ENCODE assay signal across 1 cellular context in genomic region chr20:38723069-38723981, GRCh38.
A peak's percentile ranks its signal among the peaks of the same experiment; 100 is the strongest.
TF ChIP-seq lines count a peak whose summit lies in the region.

No MANE protein-coding gene starts in this region.

TF ChIP-seq in H1, 55 proteins besides CTCF, POLR2A, EP300 and RAD21:
- TF ChIP-seq, protein P1, sequence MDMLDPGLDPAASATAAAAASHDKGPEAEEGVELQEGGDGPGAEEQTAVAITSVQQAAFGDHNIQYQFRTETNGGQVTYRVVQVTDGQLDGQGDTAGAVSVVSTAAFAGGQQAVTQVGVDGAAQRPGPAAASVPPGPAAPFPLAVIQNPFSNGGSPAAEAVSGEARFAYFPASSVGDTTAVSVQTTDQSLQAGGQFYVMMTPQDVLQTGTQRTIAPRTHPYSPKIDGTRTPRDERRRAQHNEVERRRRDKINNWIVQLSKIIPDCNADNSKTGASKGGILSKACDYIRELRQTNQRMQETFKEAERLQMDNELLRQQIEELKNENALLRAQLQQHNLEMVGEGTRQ (IDR thresholded peaks at IDR 0.05; ENCODE audit: low read length): no peak
- TF ChIP-seq SIRT6 (IDR thresholded peaks at IDR 0.05; ENCODE audit: low read length) (no peak), EZH2 (IDR thresholded peaks at IDR 0.05; ENCODE audit: low read depth, low read length, severe bottlenecking) (peak; percentile 99), MAFK (IDR thresholded peaks at IDR 0.05; ENCODE audit: low read depth, low read length) (no peak), RXRA (IDR thresholded peaks at IDR 0.05; ENCODE audit: insufficient read depth, low read depth, low read length) (no peak), NANOG (IDR thresholded peaks at IDR 0.05; ENCODE audit: insufficient read depth, low read depth, low read length, poor library complexity, severe bottlenecking) (no peak), CEBPB (IDR thresholded peaks at IDR 0.05; ENCODE audit: low read depth, low read length) (no peak), GTF2F1 (IDR thresholded peaks at IDR 0.05; ENCODE audit: borderline replicate concordance, low read depth, low read length) (no peak), RNF2 (IDR thresholded peaks at IDR 0.05; ENCODE audit: borderline replicate concordance, low read depth, low read length, missing control alignments, poor library complexity, severe bottlenecking) (peak; percentile 92), POU5F1 (IDR thresholded peaks at IDR 0.05; ENCODE audit: low read depth, low read length) (no peak), CBX8 (IDR thresholded peaks at IDR 0.05; ENCODE audit: borderline replicate concordance, low read depth, low read length) (no peak), BACH1 (IDR thresholded peaks at IDR 0.05; ENCODE audit: low read length) (no peak), HDAC2 (IDR thresholded peaks at IDR 0.05; ENCODE audit: borderline replicate concordance in 1 of 2, low read depth in 2 of 2, low read length in 2 of 2) (no peak), NRF1 (IDR thresholded peaks at IDR 0.05; ENCODE audit: low read depth, low read length) (no peak), E2F6 (IDR thresholded peaks at IDR 0.05) (no peak), TAF7 (optimal IDR thresholded peaks at IDR 0.05; ENCODE audit: borderline replicate concordance, low read depth, low read length) (no peak), SUZ12 (IDR thresholded peaks at IDR 0.05; ENCODE audit: low read length) (peak; percentile 99), KDM4A (IDR thresholded peaks at IDR 0.05; ENCODE audit: low read depth, low read length, severe bottlenecking) (peak; percentile 19), JUN (IDR thresholded peaks at IDR 0.05; ENCODE audit: low read depth, low read length) (no peak), SP1 (IDR thresholded peaks at IDR 0.05; ENCODE audit: low read depth, low read length) (no peak), RBBP5 (IDR thresholded peaks at IDR 0.05; ENCODE audit: borderline replicate concordance, low read depth, low read length) (peak; percentile 87), TBP (IDR thresholded peaks at IDR 0.05; ENCODE audit: low read depth, low read length) (no peak), SIX5 (IDR thresholded peaks at IDR 0.05; ENCODE audit: low read depth, low read length) (no peak), BRCA1 (IDR thresholded peaks at IDR 0.05; ENCODE audit: low read depth, low read length) (no peak)
- TF ChIP-seq, protein P2, sequence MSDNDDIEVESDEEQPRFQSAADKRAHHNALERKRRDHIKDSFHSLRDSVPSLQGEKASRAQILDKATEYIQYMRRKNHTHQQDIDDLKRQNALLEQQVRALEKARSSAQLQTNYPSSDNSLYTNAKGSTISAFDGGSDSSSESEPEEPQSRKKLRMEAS (IDR thresholded peaks at IDR 0.05): no peak
- TF ChIP-seq, protein P3, sequence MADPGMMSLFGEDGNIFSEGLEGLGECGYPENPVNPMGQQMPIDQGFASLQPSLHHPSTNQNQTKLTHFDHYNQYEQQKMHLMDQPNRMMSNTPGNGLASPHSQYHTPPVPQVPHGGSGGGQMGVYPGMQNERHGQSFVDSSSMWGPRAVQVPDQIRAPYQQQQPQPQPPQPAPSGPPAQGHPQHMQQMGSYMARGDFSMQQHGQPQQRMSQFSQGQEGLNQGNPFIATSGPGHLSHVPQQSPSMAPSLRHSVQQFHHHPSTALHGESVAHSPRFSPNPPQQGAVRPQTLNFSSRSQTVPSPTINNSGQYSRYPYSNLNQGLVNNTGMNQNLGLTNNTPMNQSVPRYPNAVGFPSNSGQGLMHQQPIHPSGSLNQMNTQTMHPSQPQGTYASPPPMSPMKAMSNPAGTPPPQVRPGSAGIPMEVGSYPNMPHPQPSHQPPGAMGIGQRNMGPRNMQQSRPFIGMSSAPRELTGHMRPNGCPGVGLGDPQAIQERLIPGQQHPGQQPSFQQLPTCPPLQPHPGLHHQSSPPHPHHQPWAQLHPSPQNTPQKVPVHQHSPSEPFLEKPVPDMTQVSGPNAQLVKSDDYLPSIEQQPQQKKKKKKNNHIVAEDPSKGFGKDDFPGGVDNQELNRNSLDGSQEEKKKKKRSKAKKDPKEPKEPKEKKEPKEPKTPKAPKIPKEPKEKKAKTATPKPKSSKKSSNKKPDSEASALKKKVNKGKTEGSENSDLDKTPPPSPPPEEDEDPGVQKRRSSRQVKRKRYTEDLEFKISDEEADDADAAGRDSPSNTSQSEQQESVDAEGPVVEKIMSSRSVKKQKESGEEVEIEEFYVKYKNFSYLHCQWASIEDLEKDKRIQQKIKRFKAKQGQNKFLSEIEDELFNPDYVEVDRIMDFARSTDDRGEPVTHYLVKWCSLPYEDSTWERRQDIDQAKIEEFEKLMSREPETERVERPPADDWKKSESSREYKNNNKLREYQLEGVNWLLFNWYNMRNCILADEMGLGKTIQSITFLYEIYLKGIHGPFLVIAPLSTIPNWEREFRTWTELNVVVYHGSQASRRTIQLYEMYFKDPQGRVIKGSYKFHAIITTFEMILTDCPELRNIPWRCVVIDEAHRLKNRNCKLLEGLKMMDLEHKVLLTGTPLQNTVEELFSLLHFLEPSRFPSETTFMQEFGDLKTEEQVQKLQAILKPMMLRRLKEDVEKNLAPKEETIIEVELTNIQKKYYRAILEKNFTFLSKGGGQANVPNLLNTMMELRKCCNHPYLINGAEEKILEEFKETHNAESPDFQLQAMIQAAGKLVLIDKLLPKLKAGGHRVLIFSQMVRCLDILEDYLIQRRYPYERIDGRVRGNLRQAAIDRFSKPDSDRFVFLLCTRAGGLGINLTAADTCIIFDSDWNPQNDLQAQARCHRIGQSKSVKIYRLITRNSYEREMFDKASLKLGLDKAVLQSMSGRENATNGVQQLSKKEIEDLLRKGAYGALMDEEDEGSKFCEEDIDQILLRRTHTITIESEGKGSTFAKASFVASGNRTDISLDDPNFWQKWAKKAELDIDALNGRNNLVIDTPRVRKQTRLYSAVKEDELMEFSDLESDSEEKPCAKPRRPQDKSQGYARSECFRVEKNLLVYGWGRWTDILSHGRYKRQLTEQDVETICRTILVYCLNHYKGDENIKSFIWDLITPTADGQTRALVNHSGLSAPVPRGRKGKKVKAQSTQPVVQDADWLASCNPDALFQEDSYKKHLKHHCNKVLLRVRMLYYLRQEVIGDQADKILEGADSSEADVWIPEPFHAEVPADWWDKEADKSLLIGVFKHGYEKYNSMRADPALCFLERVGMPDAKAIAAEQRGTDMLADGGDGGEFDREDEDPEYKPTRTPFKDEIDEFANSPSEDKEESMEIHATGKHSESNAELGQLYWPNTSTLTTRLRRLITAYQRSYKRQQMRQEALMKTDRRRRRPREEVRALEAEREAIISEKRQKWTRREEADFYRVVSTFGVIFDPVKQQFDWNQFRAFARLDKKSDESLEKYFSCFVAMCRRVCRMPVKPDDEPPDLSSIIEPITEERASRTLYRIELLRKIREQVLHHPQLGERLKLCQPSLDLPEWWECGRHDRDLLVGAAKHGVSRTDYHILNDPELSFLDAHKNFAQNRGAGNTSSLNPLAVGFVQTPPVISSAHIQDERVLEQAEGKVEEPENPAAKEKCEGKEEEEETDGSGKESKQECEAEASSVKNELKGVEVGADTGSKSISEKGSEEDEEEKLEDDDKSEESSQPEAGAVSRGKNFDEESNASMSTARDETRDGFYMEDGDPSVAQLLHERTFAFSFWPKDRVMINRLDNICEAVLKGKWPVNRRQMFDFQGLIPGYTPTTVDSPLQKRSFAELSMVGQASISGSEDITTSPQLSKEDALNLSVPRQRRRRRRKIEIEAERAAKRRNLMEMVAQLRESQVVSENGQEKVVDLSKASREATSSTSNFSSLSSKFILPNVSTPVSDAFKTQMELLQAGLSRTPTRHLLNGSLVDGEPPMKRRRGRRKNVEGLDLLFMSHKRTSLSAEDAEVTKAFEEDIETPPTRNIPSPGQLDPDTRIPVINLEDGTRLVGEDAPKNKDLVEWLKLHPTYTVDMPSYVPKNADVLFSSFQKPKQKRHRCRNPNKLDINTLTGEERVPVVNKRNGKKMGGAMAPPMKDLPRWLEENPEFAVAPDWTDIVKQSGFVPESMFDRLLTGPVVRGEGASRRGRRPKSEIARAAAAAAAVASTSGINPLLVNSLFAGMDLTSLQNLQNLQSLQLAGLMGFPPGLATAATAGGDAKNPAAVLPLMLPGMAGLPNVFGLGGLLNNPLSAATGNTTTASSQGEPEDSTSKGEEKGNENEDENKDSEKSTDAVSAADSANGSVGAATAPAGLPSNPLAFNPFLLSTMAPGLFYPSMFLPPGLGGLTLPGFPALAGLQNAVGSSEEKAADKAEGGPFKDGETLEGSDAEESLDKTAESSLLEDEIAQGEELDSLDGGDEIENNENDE (IDR thresholded peaks at IDR 0.05; ENCODE audit: insufficient replicate concordance, low read length): no peak
TF ChIP-seq in H1: peak in this region for 5.
